In the genomic region with DNA sequence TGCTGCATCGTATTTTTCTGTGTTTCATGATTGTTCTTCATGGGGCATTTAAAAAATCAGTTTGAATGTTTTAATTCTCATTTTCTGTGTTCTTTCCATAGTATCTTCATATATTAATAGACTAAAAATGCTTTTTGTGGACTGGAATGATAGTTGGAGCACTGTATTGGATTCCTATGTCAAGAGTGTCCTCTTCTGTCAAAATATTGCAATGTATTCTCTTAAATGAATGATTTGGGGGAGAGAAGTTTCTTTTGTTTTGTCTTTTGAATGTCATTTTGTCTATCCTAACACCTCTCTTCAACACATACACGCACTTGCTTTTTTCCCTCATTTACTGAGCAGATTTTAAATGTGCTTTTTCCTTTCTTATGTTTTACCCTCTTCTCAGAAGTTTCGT, we compare ENCODE assay signal across 11 cellular contexts. TPM values are rescaled to one million over a fixed set of nuclear protein-coding genes. Genes with fewer than 3 reads are reported as not detected.
DNase-seq lines count a peak whose midpoint lies in the region; ATAC-seq, FAIRE-seq and TF ChIP-seq lines count a peak whose summit lies in the region.
"Had no signal": no experiment of that assay in that cellular context is flagged by ENCODE, and none has a peak within 500 bp of the region (broad histone marks: within the 10 kb centered on the region; RNA-seq: fewer than 3 reads in every experiment).

No MANE protein-coding gene starts in this region.

- H3K4me1 ChIP-seq in GM12878 (ENCODE audit: control insufficient read depth, insufficient read depth, low read length), result no peaks in the 10 kb centered on the region

- TF ChIP-seq CTCF in LNCAP (IDR thresholded peaks at IDR 0.05) (peak; percentile 47; the same call in 1 of the 2 replicates), GM12878 (IDR thresholded peaks at IDR 0.05 in 2 of 3, conservative IDR thresholded peaks at IDR 0.05 in 1 of 3; ENCODE audit: control insufficient read depth in 2 of 3, extremely low read depth in 1 of 3, insufficient read depth in 1 of 3, low read depth in 3 of 3, low read length in 3 of 3) (peak in 1 of 3 experiments; percentile 30; a peak in 1 of 6 replicates)

- RAD21 ChIA-PET in GM12878 (lab: Charles Lee; ENCODE audit: unreplicated experiment), result interaction anchor here (2.2 kb wide), 1 partner anchor 134 kb away, joined by 7 read pairs; no protein-coding TSS in a partner anchor

- intact Hi-C loops in GM12878 (cut with micrococcal nuclease; ENCODE audit: unreplicated experiment), result loop anchor here (5.0 kb wide), 1 partner anchor 259 kb away; no protein-coding TSS in a partner anchor

- no peaks in the 10 kb centered on the region; the same call in 1 of the 3 replicates for H3K9me3 ChIP-seq in GM12878 (replicated peaks; ENCODE audit: control insufficient read depth, insufficient read depth, low read length)
- H3K9me3 ChIP-seq: thoracic aorta had no signal

- H3K27ac ChIP-seq in GM12878 (ENCODE audit: control insufficient read depth, insufficient read depth) (no peak overlapping the region), substantia nigra (ENCODE audit: low read depth, low read length, poor library complexity, severe bottlenecking) (no peak overlapping the region)
- H3K27ac ChIP-seq: thoracic aorta had no signal

- H4K20me1 ChIP-seq in GM12878 (ENCODE audit: control insufficient read depth, insufficient read depth), result no peaks in the 10 kb centered on the region

- no peaks in the 10 kb centered on the region for H3K79me2 ChIP-seq in GM12878 (ENCODE audit: control insufficient read depth, insufficient read depth, low read length)

- in situ Hi-C loops in GM12878 (cut with MboI), result no loop called here

- no peak for FAIRE-seq in GM12878 (lab: Jason Lieb, UNC)
- FAIRE-seq: GM12891 had no signal

- BruUV-seq in GM12878 (replicated peaks; lab: Mats Ljungman, UMichigan), result no TSS peak

- peak overlapping the region; percentile 37 for H2AFZ ChIP-seq in GM12878 (ENCODE audit: control insufficient read depth, low read depth, low read length)

- CTCF ChIA-PET in GM12878 (lab: Yijun Ruan, JAX), result interaction anchor here (0.9 kb wide), 1 partner anchor 170 kb away, joined by 4 read pairs; no protein-coding TSS in a partner anchor

- H3K9ac ChIP-seq in GM12878 (ENCODE audit: control insufficient read depth, insufficient read depth, low read length), result no peak overlapping the region

- H3K4me3 ChIP-seq in GM12878, result no peak overlapping the region
- H3K4me3 ChIP-seq: thoracic aorta had no signal

- peak; percentile 64 for TF ChIP-seq RAD21 in GM12878 (IDR thresholded peaks at IDR 0.05; ENCODE audit: insufficient read depth, low read depth, low read length)

- ATAC-seq in GM12878, result no peak
- ATAC-seq in GM21526 (IDR thresholded peaks at IDR 0.05; ENCODE audit: low FRiP score, unreplicated experiment), result no peak

- no peaks in the 10 kb centered on the region for H3K27me3 ChIP-seq in GM12878 (replicated peaks in 1 of 2; ENCODE audit: control insufficient read depth in 2 of 2, insufficient read depth in 2 of 2, low read length in 1 of 2)

- no peak for TF ChIP-seq EP300 in GM12878 (IDR thresholded peaks at IDR 0.05; ENCODE audit: borderline replicate concordance in 1 of 2, control insufficient read depth in 1 of 2, low read depth in 2 of 2, low read length in 2 of 2)

- no peak overlapping the region for H3K4me2 ChIP-seq in GM12878 (ENCODE audit: control insufficient read depth, insufficient read depth)

- TF ChIP-seq POLR2A in GM12878 (IDR thresholded peaks at IDR 0.05; ENCODE audit: low read depth, low read length), result no peak

- SMC1A ChIA-PET in GM12878 (lab: Charles Lee; ENCODE audit: uncharacterized antibody, unreplicated experiment), result interaction anchor here (0.9 to 2.4 kb wide), 4 partner anchors 135 to 348 kb away, joined by 3 to 9 read pairs (median 5); no protein-coding TSS in a partner anchor

- H3K36me3 ChIP-seq in GM12878 (ENCODE audit: control insufficient read depth in 2 of 2, insufficient read depth in 2 of 2, low read length in 1 of 2), result no peaks in the 10 kb centered on the region
- H3K36me3 ChIP-seq: thoracic aorta had no signal

- 16% methylated on average over 3 of the region's 3 CpGs for WGBS in GM12878 (ENCODE audit: insufficient coverage, insufficient replicate concordance, low lambda C conversion rate, missing lambda C conversion rate)

- DNase-seq in EH (ENCODE audit: low read depth), result peak; percentile 20
- no peak for DNase-seq in GM12878 (ENCODE audit: low read depth, low spot score)
- peak; percentile 38 for DNase-seq in myocyte (ENCODE audit: low read depth)
- DNase-seq in UCSD-AML1 (lab: John Stamatoyannopoulos, UW; ENCODE audit: unreplicated experiment), result no peak
- no peak for DNase-seq in substantia nigra (lab: John Stamatoyannopoulos, UW)
- DNase-seq in activated CD4-positive, alpha-beta T cell treated with anti-CD3 and anti-CD28 coated beads for 1 hour, result no peak
- DNase-seq: NCI-H1694 had no signal

- POLR2A ChIA-PET in GM12878 (lab: Charles Lee), result no interaction called here

TF ChIP-seq in GM12878, 131 proteins besides CTCF, POLR2A, EP300 and RAD21:
- TF ChIP-seq STAT1 (conservative IDR thresholded peaks at IDR 0.05) (no peak), FOS (IDR thresholded peaks at IDR 0.05; ENCODE audit: borderline replicate concordance, extremely low read depth, insufficient read length) (no peak), SMC3 (IDR thresholded peaks at IDR 0.05; ENCODE audit: borderline replicate concordance, low read length) (peak; percentile 48; the same call in 1 of the 2 replicates), HCFC1 (IDR thresholded peaks at IDR 0.05; ENCODE audit: low read length) (no peak), ASH2L (IDR thresholded peaks at IDR 0.05; ENCODE audit: borderline replicate concordance, low read depth) (no peak)

RNA-seq across cellular contexts. Expression of gene EIF2S3B, which starts 4.7 kb away (rescaled TPM):
- total RNA-seq in GM12878 (2013; cell fraction: nucleolus; rRNA removed), result 1.5 and 3.8 TPM in 2 replicates
- total RNA-seq in GM12878 (2014; rRNA removed) (1.7 and 1.8 TPM in 2 replicates), GM12878 (2014; rRNA removed; fragmentation: Illumina TruSeq; extraction: Trizol) (1.6 and 1.7 TPM in 2 replicates), GM12878 (2021) (0.80 and 1.4 TPM in 2 replicates), myocyte (0.62 and 0.83 TPM in 2 replicates)
- polyA plus RNA-seq in GM12878 (2011; ENCODE audit: low read depth), result 6.8 TPM
- polyA plus RNA-seq in GM12878 (2011; rRNA removed) (1.5 and 2.4 TPM in 2 replicates), GM12878 (2014; fragmentation: Illumina TruSeq; extraction: Trizol) (2.2 and 3.0 TPM in 2 replicates), GM12878 (2014; fragmentation: Nextera tagmentation; extraction: Ambion mirVana) (under 1 TPM; 0.29 to 0.34 TPM), GM12878 (2014; rRNA removed) (0.58 and 0.97 TPM in 2 replicates), GM12878 (2016; fragmentation: Nextera tagmentation; extraction: Ambion mirVana) (under 1 TPM in 1 of 2 experiments, not detected in 1; 0.18 TPM)
- 0.22 and 0.52 TPM in 2 replicates for polyA plus RNA-seq in GM12878 (2011; cell fraction: cytosol; rRNA removed)
- polyA plus RNA-seq in GM12878 (2011; cell fraction: nucleus; rRNA removed), result 0.32 and 0.46 TPM in 2 replicates
- polyA plus RNA-seq in GM12878 (2012), result 2.8 and 3.1 TPM in 2 replicates
- 0.77 and 3.9 TPM in 2 replicates for polyA minus RNA-seq in GM12878 (2011; rRNA and poly(A)+ RNA removed)
- polyA minus RNA-seq in GM12878 (2011; cell fraction: cytosol; rRNA and poly(A)+ RNA removed), result 3.3 and 3.9 TPM in 2 replicates
- 0.29 TPM in 1 of 2 replicates, not detected in the other for polyA minus RNA-seq in GM12878 (2011; cell fraction: nucleus; rRNA and poly(A)+ RNA removed)
- polyA plus RNA-seq in myocyte (2012), result 0.42 TPM

RNA-seq across cellular contexts. Expression of gene KLRC1, which starts 47.9 kb away (rescaled TPM):
- 1.3 TPM in 1 of 2 replicates, not detected in the other for total RNA-seq in GM12878 (2013; cell fraction: nucleolus; rRNA removed)
- total RNA-seq in GM12878 (2014; rRNA removed), result 0.11 TPM in 2 replicates
- 0.09 and 0.55 TPM in 2 replicates for total RNA-seq in GM12878 (2014; rRNA removed; fragmentation: Illumina TruSeq; extraction: Trizol)
- total RNA-seq in GM12878 (2021), result not detected in 2 replicates
- not detected for polyA plus RNA-seq in GM12878 (2011; ENCODE audit: low read depth)
- 0.04 and 0.20 TPM in 2 replicates for polyA plus RNA-seq in GM12878 (2011; rRNA removed)
- not detected in 2 replicates for polyA plus RNA-seq in GM12878 (2011; cell fraction: cytosol; rRNA removed)
- polyA plus RNA-seq in GM12878 (2011; cell fraction: nucleus; rRNA removed), result not detected in 2 replicates
- polyA plus RNA-seq in GM12878 (2012), result 0.13 TPM in 1 of 2 replicates, not detected in the other
- polyA plus RNA-seq in GM12878 (2014; fragmentation: Illumina TruSeq; extraction: Trizol), result 0.17 and 0.56 TPM in 2 replicates
- polyA plus RNA-seq in GM12878 (2014; fragmentation: Nextera tagmentation; extraction: Ambion mirVana), result under 1 TPM; 0.15 to 0.60 TPM
- polyA plus RNA-seq in GM12878 (2014; rRNA removed), result 0.05 and 0.33 TPM in 2 replicates
- under 1 TPM; 0.23 to 0.25 TPM for polyA plus RNA-seq in GM12878 (2016; fragmentation: Nextera tagmentation; extraction: Ambion mirVana)
- polyA minus RNA-seq in GM12878 (2011; rRNA and poly(A)+ RNA removed), result not detected in 2 replicates
- polyA minus RNA-seq in GM12878 (2011; cell fraction: cytosol; rRNA and poly(A)+ RNA removed), result not detected in 2 replicates
- 0.48 TPM in 1 of 2 replicates, not detected in the other for polyA minus RNA-seq in GM12878 (2011; cell fraction: nucleus; rRNA and poly(A)+ RNA removed)
- total RNA-seq in myocyte, result not detected in 2 replicates
- not detected for polyA plus RNA-seq in myocyte (2012)

Comparison
In these comparisons a context has a peak if more than half of its experiments do, and no peak if none do; other contexts are left out.
1. DNase-seq: peak in EH (single experiment) and myocyte (single experiment); none in GM12878 (single experiment), UCSD-AML1 (single experiment), substantia nigra (0 of 49) and activated CD4-positive, alpha-beta T cell treated with anti-CD3 and anti-CD28 coated beads for 1 hour (single experiment).